ENCODE assay signal across 16 cellular contexts in genomic region chr21:44710294-44710665, GRCh38. TPM values are rescaled to one million over a fixed set of nuclear protein-coding genes. Genes with fewer than 3 reads are reported as not detected.
DNase-seq lines count a peak whose midpoint lies in the region; ATAC-seq, FAIRE-seq and TF ChIP-seq lines count a peak whose summit lies in the region.
"Had no signal": no experiment of that assay in that cellular context is flagged by ENCODE, and none has a peak within 500 bp of the region (broad histone marks: within the 10 kb centered on the region; RNA-seq: fewer than 3 reads in every experiment).

No MANE protein-coding gene starts in this region.

- H3K27ac ChIP-seq in keratinocyte (ENCODE audit: control insufficient read depth, insufficient read depth, low read length), result no peak overlapping the region
- H3K27ac ChIP-seq: adrenal gland, colonic mucosa, prostate gland had no signal

- no peak for FAIRE-seq in keratinocyte (lab: Jason Lieb, UNC)
- FAIRE-seq: A204.1 had no signal

- H3K79me2 ChIP-seq in keratinocyte (ENCODE audit: control insufficient read depth, insufficient read depth, low read length), result no peaks in the 10 kb centered on the region

- no peak for TF ChIP-seq CTCF in keratinocyte (optimal IDR thresholded peaks at IDR 0.05 in 1 of 3, IDR thresholded peaks at IDR 0.05 in 1 of 3, conservative IDR thresholded peaks at IDR 0.05 in 1 of 3; ENCODE audit: extremely low read depth in 1 of 3, insufficient read depth in 2 of 3, low read length in 3 of 3)

- peaks cover 31% of the 10 kb centered on the region for H3K4me1 ChIP-seq in keratinocyte (ENCODE audit: control insufficient read depth, extremely low read depth, insufficient read depth, low read length)
- H3K4me1 ChIP-seq: adrenal gland, colonic mucosa, prostate gland had no signal

- H3K4me3 ChIP-seq in keratinocyte (ENCODE audit: control insufficient read depth in 2 of 3, extremely low read depth in 1 of 3, insufficient read depth in 2 of 3, low read depth in 1 of 3, low read length in 3 of 3), result no peak overlapping the region
- H3K4me3 ChIP-seq: adrenal gland, colonic mucosa, prostate gland had no signal

- H3K4me1 Mint-ChIP-seq in T-helper 17 cell, result peaks cover 26% of the 10 kb centered on the region

- peaks cover 82% of the 10 kb centered on the region for H3K27me3 Mint-ChIP-seq in T-helper 17 cell

- H3K9me1 ChIP-seq in keratinocyte (ENCODE audit: control insufficient read depth, extremely low read depth, insufficient read depth, low read length), result no peaks in the 10 kb centered on the region

- no peak overlapping the region for H3K9ac ChIP-seq in keratinocyte (ENCODE audit: control insufficient read depth, extremely low read depth, insufficient read depth, low read length)

- H3K9me3 ChIP-seq in T-helper 17 cell (ENCODE audit: control insufficient read depth, low read length, poor library complexity, severe bottlenecking), result no peaks in the 10 kb centered on the region
- H3K9me3 ChIP-seq in keratinocyte (ENCODE audit: control insufficient read depth, low read depth, low read length), result peaks cover 4% of the 10 kb centered on the region
- H3K9me3 ChIP-seq: adrenal gland, colonic mucosa, prostate gland had no signal

- no peak for ATAC-seq in T-helper 17 cell

- DNase-seq in NCI-H1417 (lab: John Stamatoyannopoulos, UW) (peak; percentile 64 to 85 (median 80)), NCI-H1417 treated with DMSO at 0.1 percent for 48 hours (lab: John Stamatoyannopoulos, UW) (no peak), DMS53 (lab: John Stamatoyannopoulos, UW) (peak; percentile 67), T-helper 17 cell (no peak), keratinocyte (ENCODE audit: low read depth, low spot score) (no peak), EL (no peak), DMS79 (lab: John Stamatoyannopoulos, UW) (no peak), HuH-7 (ENCODE audit: low spot score) (no peak)
- DNase-seq: colonic mucosa, HFFc6, MV-4-11 had no signal

- dilution Hi-C loops in keratinocyte (cut with MboI; ENCODE audit: extremely low pct_ligation_motif_present, low sequenced_read_pairs), result no loop called here

- no peak overlapping the region for H3K27ac Mint-ChIP-seq in T-helper 17 cell
- H3K27ac Mint-ChIP-seq: HFFc6 had no signal

- H3K4me3 Mint-ChIP-seq in T-helper 17 cell, result peak overlapping the region; percentile 84
- H3K4me3 Mint-ChIP-seq: HFFc6 had no signal

- H3K27me3 ChIP-seq in keratinocyte (ENCODE audit: control insufficient read depth, extremely low read depth, insufficient read depth, low read length), result peaks cover 62% of the 10 kb centered on the region

- H3K36me3 ChIP-seq in keratinocyte (ENCODE audit: control insufficient read depth in 2 of 2, extremely low read depth in 1 of 2, insufficient read depth in 2 of 2, low read length in 2 of 2), result no peaks in the 10 kb centered on the region
- H3K36me3 ChIP-seq: adrenal gland, colonic mucosa, prostate gland had no signal

- H3K4me2 ChIP-seq in keratinocyte (ENCODE audit: control insufficient read depth, extremely low read depth, insufficient read depth, low read depth, low read length), result peak overlapping the region; percentile 91

- H2AFZ ChIP-seq in keratinocyte (ENCODE audit: control insufficient read depth, low read length), result no peak overlapping the region

- peaks cover 2% of the 10 kb centered on the region for H3K36me3 Mint-ChIP-seq in T-helper 17 cell (ENCODE audit: low read depth)

- no peaks in the 10 kb centered on the region for H4K20me1 ChIP-seq in keratinocyte (ENCODE audit: control insufficient read depth, extremely low read depth, insufficient read depth, low read length)

RNA-seq across cellular contexts. Expression of gene TSPEAR, which starts 1.1 kb away (rescaled TPM):
- not detected for total RNA-seq in T-helper 17 cell
- 0.07 to 0.12 TPM in 2 of 3 replicates, not detected in the other for polyA plus RNA-seq in keratinocyte
- not detected for polyA plus RNA-seq in keratinocyte (2011; ENCODE audit: low read depth)
- 0.01 and 0.06 TPM in 2 replicates for polyA plus RNA-seq in keratinocyte (2011; cell fraction: cytosol; rRNA removed)
- polyA plus RNA-seq in keratinocyte (2011; cell fraction: nucleus; rRNA removed), result 0.10 and 0.20 TPM in 2 replicates
- 0.07 TPM in 1 of 2 replicates, not detected in the other for polyA plus RNA-seq in keratinocyte (2012; ENCODE audit: low replicate concordance)
- polyA minus RNA-seq in keratinocyte, result 0.20 TPM in 1 of 3 replicates, not detected in the others
- polyA minus RNA-seq in keratinocyte (2011; cell fraction: cytosol; rRNA and poly(A)+ RNA removed), result not detected
- polyA minus RNA-seq in keratinocyte (2011; cell fraction: nucleus; rRNA and poly(A)+ RNA removed), result not detected in 2 replicates
- total RNA-seq: adrenal gland, colonic mucosa, fibroblast of lung, HFFc6 had no signal
- polyA plus RNA-seq: adrenal gland, fibroblast of lung had no signal

RNA-seq across cellular contexts. Expression of gene KRTAP10-12, which starts 13.3 kb away (rescaled TPM):
- not detected for total RNA-seq in T-helper 17 cell
- not detected in 3 replicates for polyA plus RNA-seq in keratinocyte
- polyA plus RNA-seq in keratinocyte (2011; ENCODE audit: low read depth), result not detected
- polyA plus RNA-seq in keratinocyte (2011; cell fraction: cytosol; rRNA removed), result not detected in 2 replicates
- not detected in 2 replicates for polyA plus RNA-seq in keratinocyte (2011; cell fraction: nucleus; rRNA removed)
- polyA plus RNA-seq in keratinocyte (2012; ENCODE audit: low replicate concordance), result not detected in 2 replicates
- not detected in 3 replicates for polyA minus RNA-seq in keratinocyte
- polyA minus RNA-seq in keratinocyte (2011; cell fraction: cytosol; rRNA and poly(A)+ RNA removed), result not detected
- polyA minus RNA-seq in keratinocyte (2011; cell fraction: nucleus; rRNA and poly(A)+ RNA removed), result not detected in 2 replicates
- total RNA-seq: adrenal gland, colonic mucosa, fibroblast of lung, HFFc6, prostate gland had no signal
- polyA plus RNA-seq: adrenal gland, fibroblast of lung, thymus had no signal

RNA-seq across cellular contexts. Expression of gene KRTAP12-1, which starts 28.3 kb away (rescaled TPM):
- not detected for total RNA-seq in T-helper 17 cell
- polyA plus RNA-seq in keratinocyte, result not detected in 3 replicates
- not detected for polyA plus RNA-seq in keratinocyte (2011; ENCODE audit: low read depth)
- not detected in 2 replicates for polyA plus RNA-seq in keratinocyte (2011; cell fraction: cytosol; rRNA removed)
- polyA plus RNA-seq in keratinocyte (2011; cell fraction: nucleus; rRNA removed), result not detected in 2 replicates
- not detected in 2 replicates for polyA plus RNA-seq in keratinocyte (2012; ENCODE audit: low replicate concordance)
- not detected in 3 replicates for polyA minus RNA-seq in keratinocyte
- polyA minus RNA-seq in keratinocyte (2011; cell fraction: cytosol; rRNA and poly(A)+ RNA removed), result not detected
- polyA minus RNA-seq in keratinocyte (2011; cell fraction: nucleus; rRNA and poly(A)+ RNA removed), result not detected in 2 replicates
- total RNA-seq: adrenal gland, colonic mucosa, fibroblast of lung, HFFc6, prostate gland had no signal
- polyA plus RNA-seq: adrenal gland, fibroblast of lung, thymus had no signal

RNA-seq across cellular contexts. Expression of gene KRTAP12-2, which starts 43.6 kb away (rescaled TPM):
- not detected for total RNA-seq in T-helper 17 cell
- not detected in 3 replicates for polyA plus RNA-seq in keratinocyte
- polyA plus RNA-seq in keratinocyte (2011; ENCODE audit: low read depth), result not detected
- not detected in 2 replicates for polyA plus RNA-seq in keratinocyte (2011; cell fraction: cytosol; rRNA removed)
- not detected in 2 replicates for polyA plus RNA-seq in keratinocyte (2011; cell fraction: nucleus; rRNA removed)
- polyA plus RNA-seq in keratinocyte (2012; ENCODE audit: low replicate concordance), result not detected in 2 replicates
- 0.26 TPM in 1 of 3 replicates, not detected in the others for polyA minus RNA-seq in keratinocyte
- polyA minus RNA-seq in keratinocyte (2011; cell fraction: cytosol; rRNA and poly(A)+ RNA removed), result not detected
- polyA minus RNA-seq in keratinocyte (2011; cell fraction: nucleus; rRNA and poly(A)+ RNA removed), result not detected in 2 replicates
- total RNA-seq: adrenal gland, colonic mucosa, fibroblast of lung, HFFc6, prostate gland had no signal
- polyA plus RNA-seq: adrenal gland, fibroblast of lung, thymus had no signal

RNA-seq across cellular contexts. Expression of gene KRTAP12-3, which starts 52.5 kb away (rescaled TPM):
- not detected for total RNA-seq in T-helper 17 cell
- polyA plus RNA-seq in keratinocyte, result not detected in 3 replicates
- not detected for polyA plus RNA-seq in keratinocyte (2011; ENCODE audit: low read depth)
- not detected in 2 replicates for polyA plus RNA-seq in keratinocyte (2011; cell fraction: cytosol; rRNA removed)
- not detected in 2 replicates for polyA plus RNA-seq in keratinocyte (2011; cell fraction: nucleus; rRNA removed)
- not detected in 2 replicates for polyA plus RNA-seq in keratinocyte (2012; ENCODE audit: low replicate concordance)
- not detected in 3 replicates for polyA minus RNA-seq in keratinocyte
- polyA minus RNA-seq in keratinocyte (2011; cell fraction: cytosol; rRNA and poly(A)+ RNA removed), result not detected
- not detected in 2 replicates for polyA minus RNA-seq in keratinocyte (2011; cell fraction: nucleus; rRNA and poly(A)+ RNA removed)
- total RNA-seq: adrenal gland, colonic mucosa, fibroblast of lung, HFFc6, prostate gland had no signal
- polyA plus RNA-seq: adrenal gland, fibroblast of lung, thymus had no signal

Comparison
In these comparisons a context has a peak if more than half of its experiments do, and no peak if none do; other contexts are left out.
1. DNase-seq: peak in NCI-H1417 (3 of 3) and DMS53 (single experiment); none in NCI-H1417 treated with DMSO at 0.1 percent for 48 hours (single experiment), T-helper 17 cell (0 of 3), keratinocyte (single experiment), EL (single experiment), DMS79 (single experiment) and HuH-7 (single experiment).